9 cellular contexts compared by ENCODE assay signal in genomic region chrX:75038925-75039324, GRCh38.
DNase-seq lines count a peak whose midpoint lies in the region; ATAC-seq lines count a peak whose summit lies in the region.
"Had no signal": no experiment of that assay in that cellular context is flagged by ENCODE, and none has a peak within 500 bp of the region (broad histone marks: within the 10 kb centered on the region; RNA-seq: fewer than 3 reads in every experiment).

No MANE protein-coding gene starts in this region.

- peak in 2 of 3 experiments; percentile 1 to 3 for DNase-seq in stimulated activated CD4-positive, alpha-beta T cell treated with anti-CD3 and anti-CD28 coated beads, TNF-alpha, amount 100 ng/mL, for 24 hours (ENCODE audit: low read depth in 3 of 3)
- no peak for DNase-seq in stimulated activated CD4-positive, alpha-beta T cell treated with anti-CD3 and anti-CD28 coated beads, Interleukin-4, amount 100 ng/mL, for 1 hour
- DNase-seq in NCI-H226: peak; percentile 21
- peak; percentile 12 to 40 for DNase-seq in dermis microvascular lymphatic vessel endothelial cell (ENCODE audit: low read depth in 2 of 2)
- DNase-seq in NCI-H128 (lab: John Stamatoyannopoulos, UW; ENCODE audit: unreplicated experiment): no peak
- DNase-seq in epidermal melanocyte (ENCODE audit: insufficient read length, low spot score): no peak
- DNase-seq in NCI-H1694 (lab: John Stamatoyannopoulos, UW): no peak
- DNase-seq: T-helper 17 cell had no signal

- no peak for ATAC-seq in HG03280 (IDR thresholded peaks at IDR 0.05; ENCODE audit: unreplicated experiment)
- ATAC-seq: T-helper 17 cell had no signal

Comparison
In these comparisons a context has a peak if more than half of its experiments do, and no peak if none do; other contexts are left out.
1. DNase-seq: peak in stimulated activated CD4-positive, alpha-beta T cell treated with anti-CD3 and anti-CD28 coated beads, TNF-alpha, amount 100 ng/mL, for 24 hours (2 of 3), NCI-H226 (single experiment) and dermis microvascular lymphatic vessel endothelial cell (2 of 2); none in stimulated activated CD4-positive, alpha-beta T cell treated with anti-CD3 and anti-CD28 coated beads, Interleukin-4, amount 100 ng/mL, for 1 hour (single experiment), NCI-H128 (single experiment), epidermal melanocyte (single experiment) and NCI-H1694 (single experiment).